ENCODE assay signal across 18 cellular contexts in the genomic region with DNA sequence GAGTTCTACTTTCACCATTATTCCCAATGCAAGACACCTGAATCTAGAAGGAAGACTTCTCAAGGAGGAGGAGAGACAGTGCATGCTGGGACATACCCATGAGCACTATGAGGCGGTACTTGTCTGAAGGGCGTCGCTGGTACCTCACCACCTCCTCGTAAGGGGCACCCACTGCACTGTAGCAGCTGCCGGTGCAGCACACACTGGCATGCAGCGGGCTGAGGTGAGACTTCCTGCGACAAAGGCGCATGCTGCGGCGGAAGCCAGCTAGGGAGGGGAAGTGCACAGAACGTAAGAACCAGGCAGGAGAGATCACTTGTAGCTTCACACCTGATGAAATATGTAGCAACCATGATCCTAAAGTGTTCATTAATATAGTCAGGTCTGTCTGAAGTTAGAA. TPM values are rescaled to one million over a fixed set of nuclear protein-coding genes. Genes with fewer than 3 reads are reported as not detected.
DNase-seq lines count a peak whose midpoint lies in the region; ATAC-seq, FAIRE-seq and TF ChIP-seq lines count a peak whose summit lies in the region.
"Had no signal": no experiment of that assay in that cellular context is flagged by ENCODE, and none has a peak within 500 bp of the region (broad histone marks: within the 10 kb centered on the region; RNA-seq: fewer than 3 reads in every experiment).

No MANE protein-coding gene starts in this region.

- H3K27ac ChIP-seq in A549 (no peak overlapping the region), endodermal cell (ENCODE audit: low read depth, low read length) (no peak overlapping the region)
- H3K27ac ChIP-seq: C4-2B had no signal

- ATAC-seq in A549 (0 out of 6 replicates have a peak, but pooled peaks of 1 of the 2 experiments have one; percentile 33), GM19324 (IDR thresholded peaks at IDR 0.05; ENCODE audit: low FRiP score, unreplicated experiment) (no peak)
- peak; percentile 96 for ATAC-seq in central memory CD8-positive, alpha-beta T cell (replicated peaks; ENCODE audit: extremely low read depth, poor library complexity, severe bottlenecking)
- ATAC-seq in natural killer cell treated with Interleukin-12 subunit alpha and Interleukin-12 subunit beta and Interleukin-15 and Interleukin-18, amount 100 ng/mL, for 72 hours, result peak; percentile 73 to 80

- no peak overlapping the region for H3K4me3 ChIP-seq in A549
- no peak overlapping the region for H3K4me3 ChIP-seq in endodermal cell (ENCODE audit: low read length)

- H3K4me1 Mint-ChIP-seq in HFFc6 (ENCODE audit: low read depth), result peaks cover 62% of the 10 kb centered on the region
- H3K4me1 Mint-ChIP-seq in central memory CD8-positive, alpha-beta T cell, result peaks cover 13% of the 10 kb centered on the region
- peaks cover 8 to 16% of the 10 kb centered on the region in 2 donors for H3K4me1 Mint-ChIP-seq in natural killer cell treated with Interleukin-12 subunit alpha and Interleukin-12 subunit beta and Interleukin-15 and Interleukin-18, amount 100 ng/mL, for 72 hours (ENCODE audit: low read depth in 2 of 2)
- H3K4me1 Mint-ChIP-seq in endodermal cell, result peaks cover 5% of the 10 kb centered on the region

- H3K4me1 ChIP-seq in A549 (peaks cover 18% of the 10 kb centered on the region; the same call in 1 of the 3 replicates), endodermal cell (ENCODE audit: control insufficient read depth, insufficient read depth, low read length) (no peaks in the 10 kb centered on the region)

- H3K36me3 ChIP-seq in endodermal cell (ENCODE audit: control insufficient read depth, insufficient read depth, low read length), result no peaks in the 10 kb centered on the region

- H3K36me3 Mint-ChIP-seq in HFFc6 (ENCODE audit: low read depth) (peaks cover 12% of the 10 kb centered on the region; the same call in 1 of the 2 replicates), endodermal cell (ENCODE audit: low read depth) (no peaks in the 10 kb centered on the region)
- H3K36me3 Mint-ChIP-seq in central memory CD8-positive, alpha-beta T cell (ENCODE audit: insufficient read depth), result no peaks in the 10 kb centered on the region
- no peaks in the 10 kb centered on the region for H3K36me3 Mint-ChIP-seq in natural killer cell treated with Interleukin-12 subunit alpha and Interleukin-12 subunit beta and Interleukin-15 and Interleukin-18, amount 100 ng/mL, for 72 hours
- H3K36me3 Mint-ChIP-seq: IgD-negative memory B cell had no signal

- H3K27me3 Mint-ChIP-seq in HFFc6 (ENCODE audit: insufficient read depth) (peaks cover 3% of the 10 kb centered on the region; the same call in 1 of the 2 replicates), endodermal cell (ENCODE audit: insufficient read depth) (no peaks in the 10 kb centered on the region)
- H3K27me3 Mint-ChIP-seq in central memory CD8-positive, alpha-beta T cell, result peaks cover 15% of the 10 kb centered on the region
- peaks cover 11 to 21% of the 10 kb centered on the region in 2 donors for H3K27me3 Mint-ChIP-seq in natural killer cell treated with Interleukin-12 subunit alpha and Interleukin-12 subunit beta and Interleukin-15 and Interleukin-18, amount 100 ng/mL, for 72 hours

- CTCF ChIA-PET in A549 (lab: Yijun Ruan, JAX), result interaction anchor here (0.5 to 1.6 kb wide), 2 partner anchors 10 to 453 kb away, joined by 3 to 6 read pairs; no protein-coding TSS in a partner anchor

- no peaks in the 10 kb centered on the region for H3K9me3 ChIP-seq in A549
- no peaks in the 10 kb centered on the region for H3K9me3 ChIP-seq in endodermal cell (ENCODE audit: control insufficient read depth, low read length)

- TF ChIP-seq POLR2A in A549 (IDR thresholded peaks at IDR 0.05; ENCODE audit: low read length), result 0 out of 2 replicates have a peak, but pooled peaks have one; percentile 11

- H3K27me3 ChIP-seq in endodermal cell (ENCODE audit: control insufficient read depth, insufficient read depth, low read length, poor library complexity, severe bottlenecking), result no peaks in the 10 kb centered on the region

- DNase-seq in A549 (ENCODE audit: low read depth in 1 of 2, low spot score in 1 of 2), result no peak
- DNase-seq in HFFc6, result no peak
- DNase-seq in central memory CD8-positive, alpha-beta T cell (ENCODE audit: low spot score in 2 of 2), result peak in 1 of 2 donors; percentile 57
- DNase-seq in natural killer cell treated with Interleukin-12 subunit alpha and Interleukin-12 subunit beta and Interleukin-15 and Interleukin-18, amount 100 ng/mL, for 72 hours (ENCODE audit: low spot score), result no peak
- DNase-seq in DMS114 treated with DMSO at 0.1 percent for 48 hours (lab: John Stamatoyannopoulos, UW; ENCODE audit: unreplicated experiment), result no peak
- no peak for DNase-seq in endodermal cell
- no peak for DNase-seq in cerebellar nuclear complex (lab: John Stamatoyannopoulos, UW)
- DNase-seq: COR-L47, DMS153, NCI-H2029, NCI-H774, RPMI8226, SIG-M5 had no signal

- H3K9me3 Mint-ChIP-seq in HFFc6, result no peaks in the 10 kb centered on the region
- H3K9me3 Mint-ChIP-seq in central memory CD8-positive, alpha-beta T cell, result no peaks in the 10 kb centered on the region
- H3K9me3 Mint-ChIP-seq in natural killer cell treated with Interleukin-12 subunit alpha and Interleukin-12 subunit beta and Interleukin-15 and Interleukin-18, amount 100 ng/mL, for 72 hours, result no peaks in the 10 kb centered on the region
- no peaks in the 10 kb centered on the region for H3K9me3 Mint-ChIP-seq in endodermal cell
- H3K9me3 Mint-ChIP-seq: IgD-negative memory B cell had no signal

- TF ChIP-seq CTCF in A549 (IDR thresholded peaks at IDR 0.05), result no peak
- no peak for TF ChIP-seq CTCF in HFFc6 (IDR thresholded peaks at IDR 0.05)
- no peak for TF ChIP-seq CTCF in endodermal cell (conservative IDR thresholded peaks at IDR 0.05)

- 95% methylated on average over 11 of the region's 11 CpGs for WGBS in A549 (ENCODE audit: missing lambda C conversion rate)
- WGBS in endodermal cell (ENCODE audit: insufficient coverage in 1 of 2, insufficient read length in 1 of 2), 2 experiments, result 94 to 95% methylated on average over 11 of the region's 11 CpGs

- H3K4me2 ChIP-seq in A549, result no peak overlapping the region

- TF ChIP-seq RAD21 in A549 (conservative IDR thresholded peaks at IDR 0.05 in 1 of 2, IDR thresholded peaks at IDR 0.05 in 1 of 2), result no peak

- no peak for FAIRE-seq in A549 (lab: Jason Lieb, UNC)
- FAIRE-seq: GM12892, H54 had no signal

- TF ChIP-seq EP300 in A549 (IDR thresholded peaks at IDR 0.05), result no peak

- H3K27ac Mint-ChIP-seq in HFFc6 (peak overlapping the region; percentile 94), endodermal cell (no peak overlapping the region)
- H3K27ac Mint-ChIP-seq in central memory CD8-positive, alpha-beta T cell (ENCODE audit: low read depth), result peak overlapping the region; percentile 80
- peak overlapping the region; percentile 11 to 13 for H3K27ac Mint-ChIP-seq in natural killer cell treated with Interleukin-12 subunit alpha and Interleukin-12 subunit beta and Interleukin-15 and Interleukin-18, amount 100 ng/mL, for 72 hours
- H3K27ac Mint-ChIP-seq: IgD-negative memory B cell had no signal

- H3K4me3 Mint-ChIP-seq in HFFc6, result peak overlapping the region; percentile 14
- H3K4me3 Mint-ChIP-seq in central memory CD8-positive, alpha-beta T cell, result peak overlapping the region; percentile 31
- no peak overlapping the region for H3K4me3 Mint-ChIP-seq in natural killer cell treated with Interleukin-12 subunit alpha and Interleukin-12 subunit beta and Interleukin-15 and Interleukin-18, amount 100 ng/mL, for 72 hours
- no peak overlapping the region for H3K4me3 Mint-ChIP-seq in endodermal cell
- H3K4me3 Mint-ChIP-seq: IgD-negative memory B cell had no signal

- H3K9ac ChIP-seq in endodermal cell (ENCODE audit: extremely low read depth, low read length, poor library complexity, severe bottlenecking), result no peak overlapping the region

- POLR2A ChIA-PET in A549 (lab: Yijun Ruan, JAX), result no interaction called here

TF ChIP-seq in A549, 52 proteins besides CTCF, POLR2A, EP300 and RAD21 (continues in another document):
- TF ChIP-seq CEBPB (IDR thresholded peaks at IDR 0.05), result no peak
- TF ChIP-seq HEYL (CRISPR knock-in tag; IDR thresholded peaks at IDR 0.05), result no peak
- TF ChIP-seq NPAS2 (CRISPR knock-in tag; IDR thresholded peaks at IDR 0.05; ENCODE audit: borderline replicate concordance), result no peak
- TF ChIP-seq GATA3 (IDR thresholded peaks at IDR 0.05; ENCODE audit: borderline replicate concordance), result no peak
- TF ChIP-seq JUN (IDR thresholded peaks at IDR 0.05), result no peak
- no peak for TF ChIP-seq SMC3 (IDR thresholded peaks at IDR 0.05)
- no peak for TF ChIP-seq TP53 (CRISPR knock-in tag; IDR thresholded peaks at IDR 0.05)

RNA-seq across cellular contexts. Expression of a gene that starts 12.8 kb away (rescaled TPM):
- polyA plus RNA-seq in A549 (2011; rRNA removed) (34.8 and 37.1 TPM in 2 replicates), A549 (2017; fragmentation: RNase III; extraction: RNeasy Plus Mini Kit Qiagen cat#74134 plus additional on column Dnase treatment) (15.7 to 20.1 TPM (median 19.6 TPM) in 3 replicates)
- polyA plus RNA-seq in A549 (2012; cell fraction: cytosol; rRNA removed), result 15.7 and 17.0 TPM in 2 replicates
- 6.5 and 10.9 TPM in 2 replicates for polyA plus RNA-seq in A549 (2012; cell fraction: nucleus; rRNA removed)
- 16.4 and 19.7 TPM in 2 replicates for polyA minus RNA-seq in A549 (2011; rRNA and poly(A)+ RNA removed)
- total RNA-seq in HFFc6 (2021; fragmentation: NEBNext Ultra II Directional; extraction: Animal tissue kit (Norgen Biotek cat#: 25700)), result 10 to 100 TPM; 76.2 to 96.5 (median 83.3) TPM
- 10 to 100 TPM; 10.0 to 12.0 TPM for total RNA-seq in natural killer cell treated with Interleukin-12 subunit alpha and Interleukin-12 subunit beta and Interleukin-15 and Interleukin-18, amount 100 ng/mL, for 72 hours
- total RNA-seq in endodermal cell, result 10 to 100 TPM; 40.3 to 49.3 TPM
- polyA plus RNA-seq in endodermal cell (2013, experiment 1 of 2), result 47.2 TPM
- polyA plus RNA-seq in endodermal cell (2013, experiment 2 of 2), result 49.6 TPM

RNA-seq across cellular contexts. Expression of a gene that starts 42.3 kb away (rescaled TPM):
- polyA plus RNA-seq in A549 (2011; rRNA removed) (0.06 and 0.12 TPM in 2 replicates), A549 (2017; fragmentation: RNase III; extraction: RNeasy Plus Mini Kit Qiagen cat#74134 plus additional on column Dnase treatment) (0.16 to 0.21 TPM (median 0.19 TPM) in 3 replicates)
- polyA plus RNA-seq in A549 (2012; cell fraction: cytosol; rRNA removed), result 0.05 and 0.08 TPM in 2 replicates
- polyA plus RNA-seq in A549 (2012; cell fraction: nucleus; rRNA removed), result 0.20 and 0.24 TPM in 2 replicates
- polyA minus RNA-seq in A549 (2011; rRNA and poly(A)+ RNA removed), result 0.25 TPM in 1 of 2 replicates, not detected in the other
- 1 to 10 TPM; 2.7 to 6.7 (median 3.7) TPM for total RNA-seq in HFFc6 (2021; fragmentation: NEBNext Ultra II Directional; extraction: Animal tissue kit (Norgen Biotek cat#: 25700))
- not detected for total RNA-seq in natural killer cell treated with Interleukin-12 subunit alpha and Interleukin-12 subunit beta and Interleukin-15 and Interleukin-18, amount 100 ng/mL, for 72 hours
- total RNA-seq in endodermal cell, result under 1 TPM in 1 of 2 donors, not detected in 1; 0.18 TPM
- polyA plus RNA-seq in endodermal cell (2013, experiment 1 of 2), result not detected
- not detected for polyA plus RNA-seq in endodermal cell (2013, experiment 2 of 2)
- polyA plus RNA-seq: IgD-negative memory B cell had no signal

Comparison
In these comparisons a context has a peak if more than half of its experiments do, and no peak if none do; other contexts are left out.
1. H3K4me3 Mint-ChIP-seq: peak in HFFc6 (single experiment) and central memory CD8-positive, alpha-beta T cell (single experiment); none in natural killer cell treated with Interleukin-12 subunit alpha and Interleukin-12 subunit beta and Interleukin-15 and Interleukin-18, amount 100 ng/mL, for 72 hours (single experiment) and endodermal cell (single experiment).